In the genomic region with DNA sequence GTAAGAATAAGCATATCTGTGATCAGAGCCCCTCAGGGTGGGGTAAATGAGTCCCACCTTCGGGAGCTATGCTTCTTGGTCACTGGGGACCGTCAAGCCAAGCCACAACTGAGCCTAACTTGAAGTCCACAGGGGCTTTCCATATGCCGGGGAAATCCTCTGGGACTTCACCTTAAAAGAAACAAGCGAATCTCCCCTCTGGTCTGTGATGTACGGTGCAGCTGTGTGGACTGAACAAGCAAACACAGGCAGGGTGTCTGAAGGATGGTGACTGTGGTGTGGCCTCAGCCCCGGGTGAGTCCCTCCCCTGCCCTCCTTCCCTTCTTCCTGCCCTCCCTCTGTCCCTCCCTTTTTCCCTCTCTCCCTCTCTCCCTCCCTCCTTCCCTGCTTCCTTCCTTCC, we compare ENCODE assay signal across 16 cellular contexts. TPM values are rescaled to one million over a fixed set of nuclear protein-coding genes. Genes with fewer than 3 reads are reported as not detected.
DNase-seq lines count a peak whose midpoint lies in the region; ATAC-seq, FAIRE-seq and TF ChIP-seq lines count a peak whose summit lies in the region.
"Had no signal": no experiment of that assay in that cellular context is flagged by ENCODE, and none has a peak within 500 bp of the region (broad histone marks: within the 10 kb centered on the region; RNA-seq: fewer than 3 reads in every experiment).

No MANE protein-coding gene starts in this region.

- in situ Hi-C loops in brain microvascular endothelial cell (cut with HindIII; ENCODE audit: low pct_ligation_motif_present, low sequenced_read_pairs), result no loop called here

- ATAC-seq in GM18502 (IDR thresholded peaks at IDR 0.05; ENCODE audit: poor library complexity, unreplicated experiment), result peak; percentile 54
- ATAC-seq: A549, HCT116, HepG2 had no signal

- no peak overlapping the region for H3K27ac ChIP-seq in BLaER1 treated with 17β-estradiol and CSF1 and Interleukin-3, amounts not matched to agents 10 nM and 100 nM
- H3K27ac ChIP-seq in substantia nigra (ENCODE audit: low read depth, low read length, poor library complexity, severe bottlenecking) (no peak overlapping the region), brain microvascular endothelial cell (no peak overlapping the region)
- H3K27ac ChIP-seq: A549, KMS-11 had no signal

- H3K4me3 ChIP-seq in BLaER1 treated with 17β-estradiol and CSF1 and Interleukin-3, amounts not matched to agents 10 nM and 100 nM, result no peak overlapping the region
- no peak overlapping the region for H3K4me3 ChIP-seq in bronchial epithelial cell (ENCODE audit: low read depth, low read length)
- no peak overlapping the region for H3K4me3 ChIP-seq in BE2C (ENCODE audit: low read depth, low read length)
- no peak overlapping the region for H3K4me3 ChIP-seq in brain microvascular endothelial cell (ENCODE audit: low read depth, low read length)
- H3K4me3 ChIP-seq: A549 had no signal

- peak; percentile 52 for FAIRE-seq in bronchial epithelial cell (lab: Jason Lieb, UNC)
- FAIRE-seq: A549, GM12891, HepG2, HTR-8/SVneo had no signal

- TF ChIP-seq CTCF in bronchial epithelial cell (IDR thresholded peaks at IDR 0.05; ENCODE audit: insufficient read depth, low read length, severe bottlenecking), result no peak
- no peak for TF ChIP-seq CTCF in BE2C (IDR thresholded peaks at IDR 0.05; ENCODE audit: low read depth, low read length)
- no peak for TF ChIP-seq CTCF in brain microvascular endothelial cell (IDR thresholded peaks at IDR 0.05; ENCODE audit: low read depth, low read length, missing control alignments)

- intact Hi-C loops in posterior vena cava (cut with DNase I), result no loop called here

- H3K4me2 ChIP-seq in BLaER1 treated with 17β-estradiol and CSF1 and Interleukin-3, amounts not matched to agents 10 nM and 100 nM, result peak overlapping the region in 7 of 11 experiments; percentile 10 to 46 (median 13); a peak in 7 of 22 replicates
- H3K4me2 ChIP-seq: A549, KMS-11 had no signal

- no peaks in the 10 kb centered on the region for H3K27me3 ChIP-seq in BLaER1 treated with 17β-estradiol and CSF1 and Interleukin-3, amounts not matched to agents 10 nM and 100 nM
- no peaks in the 10 kb centered on the region for H3K27me3 ChIP-seq in bronchial epithelial cell (ENCODE audit: control insufficient read depth, insufficient read depth, low read length)
- H3K27me3 ChIP-seq in BE2C, result peaks cover 4% of the 10 kb centered on the region; the same call in 1 of the 2 replicates
- H3K27me3 ChIP-seq in brain microvascular endothelial cell (replicated peaks), result no peaks in the 10 kb centered on the region

- H3K9ac ChIP-seq in BLaER1 treated with 17β-estradiol and CSF1 and Interleukin-3, amounts not matched to agents 10 nM and 100 nM, result no peak overlapping the region
- H3K9ac ChIP-seq: KMS-11 had no signal

- peaks cover 0 to 18% (median 6%) of the 10 kb centered on the region in 10 experiments; a peak in 10 of 20 replicates for H3K4me1 ChIP-seq in BLaER1 treated with 17β-estradiol and CSF1 and Interleukin-3, amounts not matched to agents 10 nM and 100 nM
- H3K4me1 ChIP-seq in BE2C, result no peaks in the 10 kb centered on the region
- H3K4me1 ChIP-seq: A549 had no signal

- peaks cover 27 to 42% (median 32%) of the 10 kb centered on the region in 11 experiments for H3K9me3 ChIP-seq in BLaER1 treated with 17β-estradiol and CSF1 and Interleukin-3, amounts not matched to agents 10 nM and 100 nM (replicated peaks in 1 of 11)
- H3K9me3 ChIP-seq in BE2C, result no peaks in the 10 kb centered on the region

- H4K20me1 ChIP-seq in BLaER1 treated with 17β-estradiol and CSF1 and Interleukin-3, amounts not matched to agents 10 nM and 100 nM, result no peaks in the 10 kb centered on the region; a peak in 1 of 22 replicates

- DNase-seq in bronchial epithelial cell (ENCODE audit: low read depth) (no peak), posterior vena cava (ENCODE audit: low spot score) (peak; percentile 35), BE2C (no peak), substantia nigra (lab: John Stamatoyannopoulos, UW) (no peak), brain microvascular endothelial cell (no peak)
- DNase-seq: Calu3; CD4-positive, CD25-positive, alpha-beta regulatory T cell; DMS 273 treated with DMSO at 0.1 percent for 48 hours had no signal

- H3K36me3 ChIP-seq in BLaER1 treated with 17β-estradiol and CSF1 and Interleukin-3, amounts not matched to agents 10 nM and 100 nM, result no peaks in the 10 kb centered on the region
- H3K36me3 ChIP-seq in bronchial epithelial cell (ENCODE audit: control insufficient read depth, insufficient read depth, low read length) (no peaks in the 10 kb centered on the region), BE2C (no peaks in the 10 kb centered on the region), brain microvascular endothelial cell (replicated peaks) (no peaks in the 10 kb centered on the region)

RNA-seq across cellular contexts. Expression of gene PPP2R2C, which starts 29.7 kb away (rescaled TPM):
- total RNA-seq in bronchial epithelial cell (1.1 and 3.1 TPM in 2 replicates), posterior vena cava (10 to 100 TPM in 1 of 2 donors, 1 to 10 TPM in 1; 3.9 to 18.3 TPM)
- 0.57 TPM for polyA plus RNA-seq in BE2C (2012; ENCODE audit: insufficient read depth, insufficient read length, low read depth)
- total RNA-seq: CD4-positive, CD25-positive, alpha-beta regulatory T cell had no signal
- polyA plus RNA-seq: CD4-positive, CD25-positive, alpha-beta regulatory T cell had no signal
